ENCODE assay signal across 19 cellular contexts in genomic region chr2:10877691-10878111, GRCh38. TPM values are rescaled to one million over a fixed set of nuclear protein-coding genes. Genes with fewer than 3 reads are reported as not detected.
DNase-seq lines count a peak whose midpoint lies in the region; ATAC-seq and TF ChIP-seq lines count a peak whose summit lies in the region.
"Had no signal": no experiment of that assay in that cellular context is flagged by ENCODE, and none has a peak within 500 bp of the region (broad histone marks: within the 10 kb centered on the region; RNA-seq: fewer than 3 reads in every experiment).

No MANE protein-coding gene starts in this region.

- peaks cover 0 to 3% of the 10 kb centered on the region in 2 donors for H3K36me3 Mint-ChIP-seq in CD14-positive monocyte
- H3K36me3 Mint-ChIP-seq in naive thymus-derived CD4-positive, alpha-beta T cell = no peaks in the 10 kb centered on the region
- H3K36me3 Mint-ChIP-seq in mesothelial cell of epicardium = no peaks in the 10 kb centered on the region
- no peaks in the 10 kb centered on the region for H3K36me3 Mint-ChIP-seq in T-cell

- H3K36me3 ChIP-seq in naive thymus-derived CD4-positive, alpha-beta T cell (ENCODE audit: control insufficient read depth in 2 of 3, insufficient read depth in 3 of 3, low read length in 3 of 3) = no peaks in the 10 kb centered on the region
- H3K36me3 ChIP-seq: sigmoid colon had no signal

- no peak overlapping the region for H3K4me3 ChIP-seq in epithelial cell of esophagus (ENCODE audit: low read length)
- H3K4me3 ChIP-seq in naive thymus-derived CD4-positive, alpha-beta T cell (ENCODE audit: low read length) = no peak overlapping the region
- H3K4me3 ChIP-seq: sigmoid colon had no signal

- peaks cover 0 to 6% (median 2%) of the 10 kb centered on the region in 7 donors for H3K9me3 Mint-ChIP-seq in CD14-positive monocyte
- H3K9me3 Mint-ChIP-seq in naive thymus-derived CD4-positive, alpha-beta T cell = peaks cover 0 to 8% (median 0%) of the 10 kb centered on the region in 11 donors
- no peaks in the 10 kb centered on the region for H3K9me3 Mint-ChIP-seq in mesothelial cell of epicardium
- H3K9me3 Mint-ChIP-seq in T-cell = peaks cover 0 to 2% (median 2%) of the 10 kb centered on the region in 3 donors

- H3K27me3 ChIP-seq in naive thymus-derived CD4-positive, alpha-beta T cell (ENCODE audit: control insufficient read depth in 2 of 2, insufficient read depth in 2 of 2, low read length in 2 of 2) = peaks cover 0 to 6% of the 10 kb centered on the region in 2 donors
- H3K27me3 ChIP-seq: sigmoid colon had no signal

- peaks cover 48% of the 10 kb centered on the region for H3K4me1 Mint-ChIP-seq in CD14-positive monocyte
- H3K4me1 Mint-ChIP-seq in naive thymus-derived CD4-positive, alpha-beta T cell = peaks cover 0 to 24% (median 2%) of the 10 kb centered on the region in 7 donors
- H3K4me1 Mint-ChIP-seq in mesothelial cell of epicardium = no peaks in the 10 kb centered on the region
- peaks cover 0 to 3% (median 1%) of the 10 kb centered on the region in 3 donors for H3K4me1 Mint-ChIP-seq in T-cell

- H3K4me1 ChIP-seq in naive thymus-derived CD4-positive, alpha-beta T cell (ENCODE audit: control insufficient read depth in 2 of 2, insufficient read depth in 2 of 2, low read length in 2 of 2) = no peaks in the 10 kb centered on the region
- H3K4me1 ChIP-seq: sigmoid colon had no signal

- H3K9me3 ChIP-seq in naive thymus-derived CD4-positive, alpha-beta T cell (ENCODE audit: control insufficient read depth in 2 of 3, low read length in 3 of 3) = no peaks in the 10 kb centered on the region
- H3K9me3 ChIP-seq: sigmoid colon had no signal

- H3K27ac ChIP-seq in naive thymus-derived CD4-positive, alpha-beta T cell (ENCODE audit: low read depth, low read length) = no peak overlapping the region
- H3K27ac ChIP-seq: HL-60, sigmoid colon had no signal

- H3K27ac Mint-ChIP-seq in CD14-positive monocyte = peak overlapping the region; percentile 46 to 93 (median 87)
- peak overlapping the region in 2 of 9 donors; percentile 52 to 86 for H3K27ac Mint-ChIP-seq in naive thymus-derived CD4-positive, alpha-beta T cell
- no peak overlapping the region for H3K27ac Mint-ChIP-seq in mesothelial cell of epicardium
- no peak overlapping the region for H3K27ac Mint-ChIP-seq in T-cell
- H3K27ac Mint-ChIP-seq: activated CD8-positive, alpha-beta T cell treated with anti-CD3 and anti-CD28 coated beads, Interleukin-2, amount 10 ng/mL, durations not matched to agents 7 days and 5 days; WTC11 had no signal

- DNase-seq in CD14-positive monocyte (ENCODE audit: low spot score) (peak; percentile 60), NCI-H226 (peak; percentile 33), epithelial cell of esophagus (ENCODE audit: low read depth) (peak; percentile 58), A172 (ENCODE audit: low spot score) (no peak), mesothelial cell of epicardium (ENCODE audit: low spot score in 2 of 2, unreplicated experiment in 2 of 2) (no peak), T-cell (no peak)
- DNase-seq in naive thymus-derived CD4-positive, alpha-beta T cell = no peak
- no peak for DNase-seq in activated CD8-positive, alpha-beta memory T cell treated with anti-CD3 and anti-CD28 coated beads for 24 hours
- DNase-seq: activated CD8-positive, alpha-beta T cell treated with anti-CD3 and anti-CD28 coated beads, Interleukin-2, amount 10 ng/mL, durations not matched to agents 7 days and 5 days; central memory CD4-positive, alpha-beta T cell; foreskin melanocyte; KG1; NCI-H1105 treated with DMSO at 0.1 percent for 48 hours; sigmoid colon had no signal

- peak; percentile 38 for ATAC-seq in naive thymus-derived CD4-positive, alpha-beta T cell
- no peak for ATAC-seq in T-cell (replicated peaks in 1 of 4)
- ATAC-seq: activated CD8-positive, alpha-beta T cell treated with anti-CD3 and anti-CD28 coated beads, Interleukin-2, amount 10 ng/mL, durations not matched to agents 7 days and 5 days; WTC11 had no signal

- CTCF ChIA-PET in naive thymus-derived CD4-positive, alpha-beta T cell (lab: Charles Lee) = no interaction called here
- CTCF ChIA-PET in T-cell (lab: Charles Lee) = interaction anchor here in 1 of 2 donors (0.6 kb wide), 1 partner anchor 8 kb away, joined by 6 read pairs; no protein-coding TSS in a partner anchor

- intact Hi-C loops in CD14-positive monocyte (cut with micrococcal nuclease) = no loop called here
- intact Hi-C loops in naive thymus-derived CD4-positive, alpha-beta T cell (cut with micrococcal nuclease) = no loop called here

- no peak for TF ChIP-seq CTCF in CD14-positive monocyte (IDR thresholded peaks at IDR 0.05)
- no peak for TF ChIP-seq CTCF in epithelial cell of esophagus (IDR thresholded peaks at IDR 0.05; ENCODE audit: insufficient read depth, low read depth, low read length, missing control alignments)
- TF ChIP-seq CTCF in mesothelial cell of epicardium (IDR thresholded peaks at IDR 0.05; ENCODE audit: unreplicated experiment) = no peak

- H3K4me3 Mint-ChIP-seq in CD14-positive monocyte (peak overlapping the region; percentile 45 to 90), mesothelial cell of epicardium (no peak overlapping the region), T-cell (no peak overlapping the region)
- peak overlapping the region in 2 of 10 donors; percentile 61 to 62 for H3K4me3 Mint-ChIP-seq in naive thymus-derived CD4-positive, alpha-beta T cell
- H3K4me3 Mint-ChIP-seq: activated CD8-positive, alpha-beta T cell treated with anti-CD3 and anti-CD28 coated beads, Interleukin-2, amount 10 ng/mL, durations not matched to agents 7 days and 5 days; WTC11 had no signal

- POLR2A ChIA-PET in naive thymus-derived CD4-positive, alpha-beta T cell (lab: Charles Lee) = no interaction called here
- POLR2A ChIA-PET in T-cell (lab: Charles Lee) = no interaction called here

- peaks cover 0 to 16% (median 14%) of the 10 kb centered on the region in 3 donors for H3K27me3 Mint-ChIP-seq in CD14-positive monocyte (ENCODE audit: low read depth in 3 of 3)
- peaks cover 0 to 16% (median 10%) of the 10 kb centered on the region in 5 donors for H3K27me3 Mint-ChIP-seq in naive thymus-derived CD4-positive, alpha-beta T cell
- H3K27me3 Mint-ChIP-seq in mesothelial cell of epicardium (ENCODE audit: low read depth) = peaks cover 10% of the 10 kb centered on the region
- H3K27me3 Mint-ChIP-seq in T-cell = peaks cover 19% of the 10 kb centered on the region in 2 donors

RNA-seq across cellular contexts. Expression of gene KCNF1, which starts 34.0 kb away (rescaled TPM):
- polyA plus RNA-seq in CD14-positive monocyte = not detected
- total RNA-seq in naive thymus-derived CD4-positive, alpha-beta T cell = not detected
- not detected for polyA plus RNA-seq in naive thymus-derived CD4-positive, alpha-beta T cell
- total RNA-seq in A172 (2014; rRNA removed; shearing (Covaris generic)) = 0.14 and 0.71 TPM in 2 replicates
- total RNA-seq in mesothelial cell of epicardium (0.72 to 0.93 TPM (median 0.83 TPM) in 3 replicates), T-cell (not detected)
- total RNA-seq: activated CD8-positive, alpha-beta T cell treated with anti-CD3 and anti-CD28 coated beads, Interleukin-2, amount 10 ng/mL, durations not matched to agents 7 days and 5 days; osteocyte; RPMI7951 had no signal
- polyA plus RNA-seq: BJ had no signal

Comparison
In these comparisons a context has a peak if more than half of its experiments do, and no peak if none do; other contexts are left out.
1. DNase-seq: peak in CD14-positive monocyte (single experiment), NCI-H226 (single experiment) and epithelial cell of esophagus (single experiment); none in naive thymus-derived CD4-positive, alpha-beta T cell (0 of 9), A172 (single experiment), activated CD8-positive, alpha-beta memory T cell treated with anti-CD3 and anti-CD28 coated beads for 24 hours (single experiment), mesothelial cell of epicardium (0 of 2) and T-cell (0 of 34).
2. H3K27ac Mint-ChIP-seq: peak in CD14-positive monocyte (7 of 7); none in mesothelial cell of epicardium (single experiment) and T-cell (0 of 2).
3. H3K4me3 Mint-ChIP-seq: peak in CD14-positive monocyte (2 of 2); none in mesothelial cell of epicardium (single experiment) and T-cell (0 of 3).